ENCODE assay signal across 8 cellular contexts in genomic region chr11:118435233-118435892, GRCh38.
DNase-seq lines count a peak whose midpoint lies in the region; ATAC-seq and TF ChIP-seq lines count a peak whose summit lies in the region.

No MANE protein-coding gene starts in this region.

- H3K4me3 ChIP-seq in WI38 (ENCODE audit: low read depth, low read length) = peak overlapping the region; percentile 71
- peak overlapping the region; percentile 59 to 67 for H3K4me3 ChIP-seq in cardiac fibroblast (replicated peaks in 1 of 2; ENCODE audit: low read depth in 2 of 2, low read length in 2 of 2)

- peak; percentile 67 for DNase-seq in NK-92 treated with Interleukin-12 subunit alpha and Interleukin-12 subunit beta, amount 100 ng/mL, for 24 hours (lab: John Stamatoyannopoulos, UW)
- DNase-seq in NK-92 (lab: John Stamatoyannopoulos, UW; ENCODE audit: unreplicated experiment) (no peak), NCI-H2227 (lab: John Stamatoyannopoulos, UW; ENCODE audit: unreplicated experiment) (peak; percentile 91), cardiac fibroblast (ENCODE audit: low read depth in 2 of 2) (peak in 1 of 2 donors; percentile 39), kidney tubule cell (ENCODE audit: low spot score) (peak; percentile 59)
- DNase-seq in stimulated activated CD4-positive, alpha-beta T cell treated with anti-CD3 and anti-CD28 coated beads, Interleukin-4, amount 100 ng/mL, for 1 hour = peak; percentile 66

- TF ChIP-seq CTCF in WI38 (IDR thresholded peaks at IDR 0.05; ENCODE audit: low read depth, low read length) (no peak), cardiac fibroblast (IDR thresholded peaks at IDR 0.05; ENCODE audit: low read depth, low read length) (no peak)

- ATAC-seq in HG03135 (IDR thresholded peaks at IDR 0.05; ENCODE audit: unreplicated experiment) = peak; percentile 28
